In the genomic region with DNA sequence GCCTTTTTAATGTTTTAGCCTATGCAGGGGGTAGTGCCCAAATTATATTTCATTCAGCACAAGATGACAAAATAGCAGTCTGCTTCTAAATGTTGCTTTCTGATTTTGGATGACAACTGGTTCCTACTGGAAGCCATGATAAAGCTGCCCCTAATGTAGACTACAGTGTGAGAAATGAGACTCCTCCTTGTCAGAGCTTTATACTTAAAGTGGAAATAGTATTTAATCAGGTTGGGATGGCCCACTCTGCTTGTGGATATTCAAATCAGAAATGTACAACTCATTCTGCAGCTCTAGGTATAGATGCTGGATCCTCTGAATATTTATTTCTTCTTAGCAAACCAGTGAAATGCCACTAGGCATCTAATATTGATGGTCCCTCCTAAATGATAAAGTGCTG, we compare ENCODE assay signal across 21 cellular contexts.
DNase-seq lines count a peak whose midpoint lies in the region; FAIRE-seq and TF ChIP-seq lines count a peak whose summit lies in the region.
"Had no signal": no experiment of that assay in that cellular context is flagged by ENCODE, and none has a peak within 500 bp of the region (broad histone marks: within the 10 kb centered on the region; RNA-seq: fewer than 3 reads in every experiment).

No MANE protein-coding gene starts in this region.

- H4K20me1 ChIP-seq in astrocyte (ENCODE audit: insufficient read depth, low read length) (no peaks in the 10 kb centered on the region), OCI-LY7 (ENCODE audit: insufficient read depth, low read length) (no peaks in the 10 kb centered on the region)

- no peaks in the 10 kb centered on the region for H3K36me3 Mint-ChIP-seq in astrocyte (ENCODE audit: low read depth, unreplicated experiment)
- H3K36me3 Mint-ChIP-seq: IgD-negative memory B cell had no signal

- H3K27ac Mint-ChIP-seq in astrocyte (ENCODE audit: unreplicated experiment): peak overlapping the region; percentile 2
- H3K27ac Mint-ChIP-seq: GM23338, IgD-negative memory B cell had no signal

- H3K4me1 ChIP-seq in HUES48 (ENCODE audit: control insufficient read depth, insufficient read depth, low read length): peaks cover 29% of the 10 kb centered on the region
- peaks cover 6% of the 10 kb centered on the region for H3K4me1 ChIP-seq in astrocyte (ENCODE audit: insufficient read depth, low read length)
- H3K4me1 ChIP-seq in liver (ENCODE audit: control insufficient read depth in 4 of 4, insufficient read depth in 4 of 4, low read length in 3 of 4): peaks cover 2 to 22% (median 13%) of the 10 kb centered on the region in 4 donors
- peaks cover 16% of the 10 kb centered on the region for H3K4me1 ChIP-seq in skeletal muscle satellite cell (ENCODE audit: control insufficient read depth, insufficient read depth, low read length)
- peaks cover 2% of the 10 kb centered on the region for H3K4me1 ChIP-seq in OCI-LY7 (ENCODE audit: insufficient read depth, low read length, poor library complexity, severe bottlenecking)

- no peak for FAIRE-seq in astrocyte (lab: Jason Lieb, UNC)
- FAIRE-seq: GM12892, GM18507 had no signal

- H3K9me3 ChIP-seq in HUES48 (ENCODE audit: control insufficient read depth, insufficient read depth, low read length): no peaks in the 10 kb centered on the region
- no peaks in the 10 kb centered on the region for H3K9me3 ChIP-seq in astrocyte (ENCODE audit: insufficient read depth, low read depth, low read length)
- H3K9me3 ChIP-seq in liver (ENCODE audit: control insufficient read depth in 4 of 4, low read length in 3 of 4): no peaks in the 10 kb centered on the region
- H3K9me3 ChIP-seq in skeletal muscle satellite cell (replicated peaks; ENCODE audit: low read length): no peaks in the 10 kb centered on the region
- no peaks in the 10 kb centered on the region for H3K9me3 ChIP-seq in OCI-LY7 (ENCODE audit: low read length)
- H3K9me3 ChIP-seq: MG63 had no signal

- no peak overlapping the region for H2AFZ ChIP-seq in astrocyte (ENCODE audit: low read depth, low read length)
- no peak overlapping the region for H2AFZ ChIP-seq in OCI-LY7 (ENCODE audit: low read length)
- H2AFZ ChIP-seq: GM23338 had no signal

- H3K36me3 ChIP-seq in HUES48 (ENCODE audit: control insufficient read depth, insufficient read depth, low read length) (no peaks in the 10 kb centered on the region), astrocyte (ENCODE audit: insufficient read depth, low read length) (no peaks in the 10 kb centered on the region), liver (ENCODE audit: control insufficient read depth in 4 of 4, insufficient read depth in 3 of 4, low read depth in 1 of 4, low read length in 3 of 4) (no peaks in the 10 kb centered on the region), skeletal muscle satellite cell (ENCODE audit: insufficient read depth, low read length) (no peaks in the 10 kb centered on the region), OCI-LY7 (ENCODE audit: insufficient read depth, low read length) (no peaks in the 10 kb centered on the region)
- H3K36me3 ChIP-seq: MG63 had no signal

- intact Hi-C loops in OCI-LY7 (cut with micrococcal nuclease; ENCODE audit: unreplicated experiment): no loop called here

- POLR2A ChIA-PET in OCI-LY7 (lab: Charles Lee): interaction anchor here (1.3 kb wide), 1 partner anchor 12 kb away, joined by 3 read pairs; no protein-coding TSS in a partner anchor

- no peaks in the 10 kb centered on the region for H3K27me3 Mint-ChIP-seq in astrocyte (ENCODE audit: low read depth, unreplicated experiment)
- H3K27me3 Mint-ChIP-seq: IgD-negative memory B cell had no signal

- H3K9me3 Mint-ChIP-seq in astrocyte (ENCODE audit: unreplicated experiment): no peaks in the 10 kb centered on the region
- H3K9me3 Mint-ChIP-seq: GM23338 had no signal

- TF ChIP-seq CTCF in astrocyte (IDR thresholded peaks at IDR 0.05; ENCODE audit: insufficient read depth, low read depth, low read length) (no peak), liver (IDR thresholded peaks at IDR 0.05; ENCODE audit: low read depth, low read length, missing input control) (no peak), OCI-LY7 (conservative IDR thresholded peaks at IDR 0.05; ENCODE audit: low read length) (no peak)

- H3K4me3 ChIP-seq in HUES48 (ENCODE audit: low read depth, low read length) (no peak overlapping the region), astrocyte (ENCODE audit: insufficient read depth, low read depth, low read length) (no peak overlapping the region), liver (ENCODE audit: low read depth in 1 of 3, low read length in 3 of 3) (no peak overlapping the region), skeletal muscle satellite cell (ENCODE audit: low read length) (no peak overlapping the region), OCI-LY7 (ENCODE audit: low read depth, low read length, poor library complexity, severe bottlenecking) (no peak overlapping the region)
- H3K4me3 ChIP-seq: GM23338, MG63 had no signal

- no peaks in the 10 kb centered on the region for H3K79me2 ChIP-seq in astrocyte (ENCODE audit: insufficient read depth, low read length)
- no peaks in the 10 kb centered on the region for H3K79me2 ChIP-seq in OCI-LY7 (ENCODE audit: insufficient read depth, low read depth, low read length)

- peak overlapping the region; percentile 11 for H3K27ac ChIP-seq in HUES48 (ENCODE audit: low read depth, low read length)
- no peak overlapping the region for H3K27ac ChIP-seq in astrocyte (ENCODE audit: low read depth, low read length)
- peak overlapping the region; percentile 61 to 88 for H3K27ac ChIP-seq in liver (ENCODE audit: low read depth in 1 of 2, low read length in 2 of 2)
- no peak overlapping the region for H3K27ac ChIP-seq in OCI-LY7 (ENCODE audit: low read depth, low read length, poor library complexity, severe bottlenecking)
- H3K27ac ChIP-seq: C4-2B had no signal

- BruUV-seq in OCI-LY7 (replicated peaks; lab: Mats Ljungman, UMichigan): no TSS peak

- H3K9me2 ChIP-seq in OCI-LY7 (ENCODE audit: insufficient read depth, low read length): no peaks in the 10 kb centered on the region

- H3K9ac ChIP-seq in HUES48 (ENCODE audit: low read depth, low read length) (no peak overlapping the region), astrocyte (ENCODE audit: low read length) (no peak overlapping the region), liver (ENCODE audit: low read depth in 1 of 2, low read length in 2 of 2) (peak overlapping the region; percentile 14 to 32), skeletal muscle satellite cell (ENCODE audit: low read depth, low read length) (peak overlapping the region; percentile 59)

- DNase-seq in astrocyte (ENCODE audit: low read depth): no peak
- DNase-seq in activated CD4-positive, alpha-beta T cell treated with anti-CD3 and anti-CD28 coated beads, Interleukin-2, amount 50 U/mL, for 48 hours: no peak
- no peak for DNase-seq in SKM-1 (lab: John Stamatoyannopoulos, UW; ENCODE audit: unreplicated experiment)
- DNase-seq in NCI-H510A (lab: John Stamatoyannopoulos, UW): no peak
- DNase-seq in OCI-LY7 (ENCODE audit: low spot score): no peak
- DNase-seq: AML-193, DMS79, Karpas-422, NCI-H1105, NCI-H1694, NCI-H2081 treated with DMSO at 0.1 percent for 48 hours, NCI-H524 had no signal

- no peak for TF ChIP-seq RAD21 in liver (IDR thresholded peaks at IDR 0.05)

- H3K4me1 Mint-ChIP-seq in astrocyte (ENCODE audit: low read depth, unreplicated experiment): peaks cover 8% of the 10 kb centered on the region
- H3K4me1 Mint-ChIP-seq: IgD-negative memory B cell had no signal

- CTCF ChIA-PET in OCI-LY7 (lab: Charles Lee; ENCODE audit: unreplicated experiment): no interaction called here

- no peak overlapping the region for H3K4me3 Mint-ChIP-seq in astrocyte (ENCODE audit: unreplicated experiment)
- H3K4me3 Mint-ChIP-seq: GM23338, IgD-negative memory B cell had no signal

- no peaks in the 10 kb centered on the region for H3K27me3 ChIP-seq in HUES48 (ENCODE audit: control insufficient read depth, insufficient read depth, low read length)
- no peaks in the 10 kb centered on the region for H3K27me3 ChIP-seq in astrocyte (ENCODE audit: insufficient read depth, low read length)
- H3K27me3 ChIP-seq in liver (ENCODE audit: control insufficient read depth in 4 of 4, insufficient read depth in 4 of 4, low read length in 3 of 4): no peaks in the 10 kb centered on the region
- no peaks in the 10 kb centered on the region for H3K27me3 ChIP-seq in skeletal muscle satellite cell (ENCODE audit: control insufficient read depth, insufficient read depth, low read length)
- H3K27me3 ChIP-seq: MG63 had no signal

- H3K4me2 ChIP-seq in astrocyte (ENCODE audit: low read length) (peak overlapping the region; percentile 15), skeletal muscle satellite cell (ENCODE audit: low read length) (peak overlapping the region; percentile 14), OCI-LY7 (ENCODE audit: low read length) (no peak overlapping the region)
- H3K4me2 ChIP-seq: GM23338 had no signal

TF ChIP-seq in liver, 16 proteins besides CTCF, POLR2A, EP300 and RAD21 (continues in another document):
- TF ChIP-seq HNF4A (conservative IDR thresholded peaks at IDR 0.05): no peak
- TF ChIP-seq, protein P1, sequence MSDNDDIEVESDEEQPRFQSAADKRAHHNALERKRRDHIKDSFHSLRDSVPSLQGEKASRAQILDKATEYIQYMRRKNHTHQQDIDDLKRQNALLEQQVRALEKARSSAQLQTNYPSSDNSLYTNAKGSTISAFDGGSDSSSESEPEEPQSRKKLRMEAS (IDR thresholded peaks at IDR 0.05): no peak
- no peak for TF ChIP-seq EGR1 (IDR thresholded peaks at IDR 0.05; ENCODE audit: low read depth in 2 of 2)
- no peak for TF ChIP-seq RXRA (IDR thresholded peaks at IDR 0.05)
- TF ChIP-seq FOXA1 (IDR thresholded peaks at IDR 0.05): no peak

Comparison
In these comparisons a context has a peak if more than half of its experiments do, and no peak if none do; other contexts are left out.
1. H3K27ac ChIP-seq: peak in HUES48 (single experiment) and liver (2 of 2); none in astrocyte (single experiment) and OCI-LY7 (single experiment).
2. H3K9ac ChIP-seq: peak in liver (2 of 2) and skeletal muscle satellite cell (single experiment); none in HUES48 (single experiment) and astrocyte (single experiment).